Comparison of ENCODE assay signal across 21 cellular contexts in the genomic region with DNA sequence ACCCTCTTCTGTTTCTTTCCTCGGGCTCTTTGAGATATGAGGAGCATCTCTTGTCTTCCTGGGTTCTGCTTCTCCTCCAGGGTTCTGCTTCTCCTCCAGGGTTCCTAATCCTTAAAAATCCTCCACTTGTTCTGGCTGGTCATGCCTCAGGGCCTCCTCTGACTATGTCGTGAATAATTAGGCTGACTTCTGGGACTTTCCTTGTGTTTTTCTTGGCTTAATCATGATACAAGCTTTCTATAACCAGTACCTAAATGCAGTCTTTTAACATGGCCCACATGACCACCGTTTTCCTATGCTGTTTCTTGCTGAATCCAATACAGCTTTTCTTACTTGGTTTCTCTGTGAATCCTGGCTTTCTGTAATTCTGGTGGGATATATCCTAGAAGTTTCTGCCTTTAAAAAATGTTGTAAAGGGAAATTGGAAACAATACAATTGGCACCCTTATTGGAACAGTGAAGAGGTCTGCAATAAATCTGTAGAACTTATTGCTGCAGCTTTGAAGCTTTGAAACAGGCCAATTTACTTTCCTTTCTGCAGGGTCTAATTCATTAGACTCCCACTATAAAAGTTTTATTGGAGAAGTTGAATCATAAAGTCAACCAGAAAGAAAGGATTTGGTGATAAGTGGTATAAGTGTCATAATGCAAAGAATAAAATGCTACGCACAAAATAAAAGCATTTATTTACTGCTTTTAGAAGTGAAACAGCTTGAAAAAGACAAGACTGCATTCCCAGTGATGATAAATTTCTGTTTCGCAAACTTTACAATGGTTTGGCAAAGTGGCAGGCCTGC.
"Had no signal": no experiment of that assay in that cellular context is flagged by ENCODE, and none has a peak within 500 bp of the region (broad histone marks: within the 10 kb centered on the region; RNA-seq: fewer than 3 reads in every experiment).

No MANE protein-coding gene starts in this region.

- H3K9me3 Mint-ChIP-seq: activated CD4-positive, alpha-beta T cell treated with anti-CD3 and anti-CD28 coated beads, Interleukin-2, amount 10 ng/mL, durations not matched to agents 7 days and 5 days; dendritic cell treated with granulocyte-macrophage colony-stimulating factor and Interleukin-4, amounts not matched to agents 40 ng/mL and 50 ng/mL, for 4 days; memory B cell had no signal

- H3K4me1 Mint-ChIP-seq: activated CD4-positive, alpha-beta T cell treated with anti-CD3 and anti-CD28 coated beads, Interleukin-2, amount 10 ng/mL, durations not matched to agents 7 days and 5 days; activated naive CD4-positive, alpha-beta T cell treated with anti-CD3 and anti-CD28 coated beads, Interleukin-2, amount 50 U/mL, for 24 hours; memory B cell had no signal

- H3K27ac Mint-ChIP-seq: activated CD4-positive, alpha-beta T cell treated with anti-CD3 and anti-CD28 coated beads, Interleukin-2, amount 10 ng/mL, durations not matched to agents 7 days and 5 days; activated CD8-positive, alpha-beta T cell treated with anti-CD3 and anti-CD28 coated beads, Interleukin-2, amount 10 ng/mL, durations not matched to agents 7 days and 5 days; activated naive CD4-positive, alpha-beta T cell treated with anti-CD3 and anti-CD28 coated beads, Interleukin-2, amount 50 U/mL, for 24 hours; dendritic cell treated with granulocyte-macrophage colony-stimulating factor and Interleukin-4, amounts not matched to agents 40 ng/mL and 50 ng/mL, for 4 days; memory B cell had no signal

- DNase-seq: activated CD4-positive, alpha-beta T cell treated with anti-CD3 and anti-CD28 coated beads, Interleukin-2, amount 10 ng/mL, durations not matched to agents 7 days and 5 days; activated CD4-positive, CD25-positive, alpha-beta regulatory T cell treated with anti-CD3 and anti-CD28 coated beads, Interleukin-2, amount 50 U/mL, for 72 hours; activated CD8-positive, alpha-beta T cell treated with anti-CD3 and anti-CD28 coated beads, Interleukin-2, amount 10 ng/mL, durations not matched to agents 7 days and 5 days; activated gamma-delta T cell treated with Interleukin-2 at 50 U/mL for 16 hours; anterior cingulate cortex; body of pancreas; caudate nucleus; effector CD4-positive, alpha-beta T cell; glutamatergic neuron; hippocampal formation; kidney glomerular epithelial cell; occipital lobe; posterior cingulate gyrus; stimulated activated CD4-positive, alpha-beta T cell treated with anti-CD3 and anti-CD28 coated beads, Interleukin-4, amount 100 ng/mL, for 24 hours; stimulated activated naive CD4-positive, alpha-beta T cell treated with Interleukin-2 at 50 U/mL for 16 hours; T-helper 1 cell; upper lobe of right lung; WERI-Rb-1 had no signal

- H3K4me3 ChIP-seq: body of pancreas, upper lobe of right lung had no signal

- H3K4me3 Mint-ChIP-seq: activated CD4-positive, alpha-beta T cell treated with anti-CD3 and anti-CD28 coated beads, Interleukin-2, amount 10 ng/mL, durations not matched to agents 7 days and 5 days; activated CD8-positive, alpha-beta T cell treated with anti-CD3 and anti-CD28 coated beads, Interleukin-2, amount 10 ng/mL, durations not matched to agents 7 days and 5 days; activated naive CD4-positive, alpha-beta T cell treated with anti-CD3 and anti-CD28 coated beads, Interleukin-2, amount 50 U/mL, for 24 hours; dendritic cell treated with granulocyte-macrophage colony-stimulating factor and Interleukin-4, amounts not matched to agents 40 ng/mL and 50 ng/mL, for 4 days; memory B cell had no signal

- H3K4me1 ChIP-seq: body of pancreas, upper lobe of right lung had no signal

- H3K36me3 ChIP-seq: upper lobe of right lung, WERI-Rb-1 had no signal

- H3K9me3 ChIP-seq: body of pancreas, upper lobe of right lung had no signal

- ATAC-seq: activated CD8-positive, alpha-beta T cell treated with anti-CD3 and anti-CD28 coated beads, Interleukin-2, amount 10 ng/mL, durations not matched to agents 7 days and 5 days; body of pancreas; upper lobe of right lung had no signal

- H3K36me3 Mint-ChIP-seq: activated naive CD4-positive, alpha-beta T cell treated with anti-CD3 and anti-CD28 coated beads, Interleukin-2, amount 50 U/mL, for 24 hours; memory B cell had no signal

- H3K27me3 Mint-ChIP-seq: activated CD4-positive, alpha-beta T cell treated with anti-CD3 and anti-CD28 coated beads, Interleukin-2, amount 10 ng/mL, durations not matched to agents 7 days and 5 days; dendritic cell treated with granulocyte-macrophage colony-stimulating factor and Interleukin-4, amounts not matched to agents 40 ng/mL and 50 ng/mL, for 4 days had no signal

- H3K27ac ChIP-seq: body of pancreas, upper lobe of right lung, WERI-Rb-1 had no signal

- H3K27me3 ChIP-seq: body of pancreas, upper lobe of right lung had no signal
